ENCODE assay signal across 22 cellular contexts in the genomic region with DNA sequence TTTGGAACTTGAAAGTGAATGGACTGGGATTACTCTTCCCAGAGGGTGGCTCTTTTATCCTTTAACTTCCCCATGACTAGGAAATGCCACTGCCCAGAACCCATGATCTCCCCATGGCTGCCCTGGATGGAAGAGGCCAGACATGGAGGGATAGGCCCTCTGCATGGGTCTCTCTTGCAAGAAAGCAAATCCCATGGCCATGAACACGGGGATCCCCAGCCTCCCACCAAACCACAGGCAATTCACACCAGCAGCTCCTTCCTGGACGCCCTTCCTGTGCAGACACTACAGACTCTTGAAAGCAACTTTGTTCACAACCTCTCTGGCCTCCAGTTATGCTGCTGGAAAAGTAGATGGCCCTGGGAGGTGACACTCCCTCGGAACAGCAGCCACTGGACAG. TPM values are rescaled to one million over a fixed set of nuclear protein-coding genes. Genes with fewer than 3 reads are reported as not detected.
DNase-seq lines count a peak whose midpoint lies in the region; ATAC-seq and TF ChIP-seq lines count a peak whose summit lies in the region.
"Had no signal": no experiment of that assay in that cellular context is flagged by ENCODE, and none has a peak within 500 bp of the region (broad histone marks: within the 10 kb centered on the region; RNA-seq: fewer than 3 reads in every experiment).

No MANE protein-coding gene starts in this region.

- no peak overlapping the region for H4K91ac ChIP-seq in neuronal stem cell (ENCODE audit: low read depth, low read length, poor library complexity)

- H3K27me3 ChIP-seq in neuronal stem cell (ENCODE audit: control insufficient read depth in 3 of 3, insufficient read depth in 3 of 3, low read depth in 1 of 3, low read length in 3 of 3) = no peaks in the 10 kb centered on the region
- H3K27me3 ChIP-seq: BE2C; BLaER1 treated with 17β-estradiol and CSF1 and Interleukin-3, amounts not matched to agents 10 nM and 100 nM had no signal

- H2AK5ac ChIP-seq in neuronal stem cell (ENCODE audit: low read depth, low read length) = peak overlapping the region; percentile 31

- H2BK5ac ChIP-seq in neuronal stem cell (ENCODE audit: low read length) = no peak overlapping the region

- H3K27me3 Mint-ChIP-seq in glutamatergic neuron (ENCODE audit: unreplicated experiment) = peaks cover 37% of the 10 kb centered on the region
- H3K27me3 Mint-ChIP-seq: CD4-positive, alpha-beta T cell; CD8-positive, alpha-beta memory T cell had no signal

- H2AFZ ChIP-seq in neuronal stem cell (ENCODE audit: low read length) = no peak overlapping the region
- H2AFZ ChIP-seq: GM23248 had no signal

- H3K9me3 ChIP-seq in neuronal stem cell (replicated peaks in 1 of 2; ENCODE audit: control insufficient read depth in 2 of 2, insufficient read depth in 1 of 2, low read depth in 1 of 2, low read length in 2 of 2) = no peaks in the 10 kb centered on the region
- H3K9me3 ChIP-seq: BE2C; BLaER1 treated with 17β-estradiol and CSF1 and Interleukin-3, amounts not matched to agents 10 nM and 100 nM had no signal

- H3K79me1 ChIP-seq in neuronal stem cell (ENCODE audit: low read depth, low read length) = peaks cover 2% of the 10 kb centered on the region

- peak overlapping the region; percentile 41 for H3K4me3 Mint-ChIP-seq in glutamatergic neuron (ENCODE audit: unreplicated experiment)
- H3K4me3 Mint-ChIP-seq: CD14-positive monocyte; CD4-positive, alpha-beta T cell; CD8-positive, alpha-beta memory T cell; H9 had no signal

- no peak overlapping the region for H4K8ac ChIP-seq in neuronal stem cell (ENCODE audit: low read depth, low read length)

- ATAC-seq in GM21529 (IDR thresholded peaks at IDR 0.05; ENCODE audit: unreplicated experiment) = no peak
- ATAC-seq: HCT116 had no signal

- peak overlapping the region; percentile 75 for H2BK15ac ChIP-seq in neuronal stem cell (ENCODE audit: low read length)

- no peak overlapping the region for H3K27ac ChIP-seq in neuronal stem cell (replicated peaks; ENCODE audit: low read length)
- H3K27ac ChIP-seq: 22Rv1; BLaER1 treated with 17β-estradiol and CSF1 and Interleukin-3, amounts not matched to agents 10 nM and 100 nM; GM23248 had no signal

- no peak overlapping the region for H3K4ac ChIP-seq in neuronal stem cell (ENCODE audit: low read length)

- H3K9ac ChIP-seq in neuronal stem cell (ENCODE audit: low read depth, low read length, poor library complexity) = no peak overlapping the region
- H3K9ac ChIP-seq: BLaER1 treated with 17β-estradiol and CSF1 and Interleukin-3, amounts not matched to agents 10 nM and 100 nM; GM23248 had no signal

- H2BK120ac ChIP-seq in neuronal stem cell (ENCODE audit: low read depth, low read length) = no peak overlapping the region

- no peak overlapping the region for H3K4me3 ChIP-seq in neuronal stem cell (ENCODE audit: low read length in 2 of 2)
- H3K4me3 ChIP-seq: BLaER1 treated with 17β-estradiol and CSF1 and Interleukin-3, amounts not matched to agents 10 nM and 100 nM; GM23248 had no signal

- H3K4me2 ChIP-seq in neuronal stem cell (ENCODE audit: insufficient read depth, low read length, poor library complexity, severe bottlenecking) = no peak overlapping the region
- H3K4me2 ChIP-seq: BLaER1 treated with 17β-estradiol and CSF1 and Interleukin-3, amounts not matched to agents 10 nM and 100 nM had no signal

- WGBS in neuronal stem cell (ENCODE audit: extremely low coverage in 2 of 2, insufficient read length in 2 of 2, insufficient replicate concordance in 1 of 2), 2 donors = no CpG with 5 or more reads among the region's 3 CpGs

- DNase-seq in activated effector memory CD4-positive, alpha-beta T cell treated with anti-CD3 and anti-CD28 coated beads, Interleukin-2, amount 50 U/mL, for 16 hours = peak; percentile 36
- no peak for DNase-seq in activated effector memory CD4-positive, alpha-beta T cell treated with Interleukin-2 at 50 U/mL for 16 hours
- DNase-seq in glutamatergic neuron (peak; percentile 10), neuronal stem cell (ENCODE audit: low spot score) (no peak), occipital lobe (lab: John Stamatoyannopoulos, UW) (no peak), AG08395 (ENCODE audit: low spot score) (no peak)
- DNase-seq: AML-193; BE2C; Calu3; CD4-positive, alpha-beta T cell; CD8-positive, alpha-beta memory T cell; COR-L47; DMS53; DMS79 treated with DMSO at 0.1 percent for 48 hours; GF-D8; GM23248; H9 had no signal

- peak overlapping the region; percentile 22 for H3K27ac Mint-ChIP-seq in glutamatergic neuron (ENCODE audit: unreplicated experiment)
- H3K27ac Mint-ChIP-seq: CD4-positive, alpha-beta T cell; CD8-positive, alpha-beta memory T cell had no signal

- TF ChIP-seq CTCF in glutamatergic neuron (IDR thresholded peaks at IDR 0.05; ENCODE audit: partially characterized antibody, unreplicated experiment) = no peak

- peaks cover 71% of the 10 kb centered on the region for H3K9me3 Mint-ChIP-seq in glutamatergic neuron (ENCODE audit: unreplicated experiment)
- H3K9me3 Mint-ChIP-seq: CD4-positive, alpha-beta T cell; CD8-positive, alpha-beta memory T cell had no signal

- no peaks in the 10 kb centered on the region for H3K36me3 ChIP-seq in neuronal stem cell (replicated peaks in 1 of 2; ENCODE audit: control insufficient read depth in 2 of 2, insufficient read depth in 2 of 2, low read length in 2 of 2)
- H3K36me3 ChIP-seq: BE2C; BLaER1 treated with 17β-estradiol and CSF1 and Interleukin-3, amounts not matched to agents 10 nM and 100 nM had no signal

- peaks cover 14% of the 10 kb centered on the region for H3K36me3 Mint-ChIP-seq in glutamatergic neuron (ENCODE audit: unreplicated experiment)
- H3K36me3 Mint-ChIP-seq: CD14-positive monocyte; CD8-positive, alpha-beta memory T cell had no signal

- no peak overlapping the region for H3K23ac ChIP-seq in neuronal stem cell (ENCODE audit: low read depth, low read length, poor library complexity)

- peak overlapping the region; percentile 60 for H3K18ac ChIP-seq in neuronal stem cell (ENCODE audit: low read length)

- H3K4me1 ChIP-seq in neuronal stem cell (ENCODE audit: control insufficient read depth in 2 of 2, insufficient read depth in 1 of 2, low read depth in 1 of 2, low read length in 2 of 2) = peaks cover 0 to 14% of the 10 kb centered on the region in 2 donors

- H3K14ac ChIP-seq in neuronal stem cell (ENCODE audit: low read length) = no peak overlapping the region

- no peak overlapping the region for H2BK12ac ChIP-seq in neuronal stem cell (ENCODE audit: low read length)

- H3K4me1 Mint-ChIP-seq in glutamatergic neuron (ENCODE audit: low read depth, unreplicated experiment) = peaks cover 70% of the 10 kb centered on the region
- H3K4me1 Mint-ChIP-seq: CD14-positive monocyte; CD8-positive, alpha-beta memory T cell had no signal

RNA-seq across cellular contexts. Expression of a gene that starts 55.0 kb away (rescaled TPM):
- total RNA-seq in glutamatergic neuron (ENCODE audit: unreplicated experiment) (544 TPM), occipital lobe (0.31 TPM)
- polyA plus RNA-seq in neuronal stem cell (2013, experiment 1 of 2) = 3.3 TPM
- 3.1 TPM for polyA plus RNA-seq in neuronal stem cell (2013, experiment 2 of 2)
- total RNA-seq: Calu3; CD4-positive, alpha-beta T cell; CD8-positive, alpha-beta memory T cell had no signal
- polyA plus RNA-seq: CD14-positive monocyte; CD8-positive, alpha-beta memory T cell had no signal

Comparison
In these comparisons a context has a peak if more than half of its experiments do, and no peak if none do; other contexts are left out.
1. DNase-seq: peak in activated effector memory CD4-positive, alpha-beta T cell treated with anti-CD3 and anti-CD28 coated beads, Interleukin-2, amount 50 U/mL, for 16 hours (single experiment) and glutamatergic neuron (single experiment); none in activated effector memory CD4-positive, alpha-beta T cell treated with Interleukin-2 at 50 U/mL for 16 hours (single experiment), neuronal stem cell (single experiment), occipital lobe (single experiment) and AG08395 (single experiment).
2. RNA of a gene that starts 55.0 kb away (total RNA-seq): 544 TPM in glutamatergic neuron (single experiment); 0.31 TPM in occipital lobe (single experiment); every median in the first group is over 100 times any median in the second.